ENCODE assay signal across 34 cellular contexts in genomic region chr6:138142806-138143205, GRCh38.
"Had no signal": no experiment of that assay in that cellular context is flagged by ENCODE, and none has a peak within 500 bp of the region (broad histone marks: within the 10 kb centered on the region; RNA-seq: fewer than 3 reads in every experiment).

No MANE protein-coding gene starts in this region.

- H3K4me1 Mint-ChIP-seq: activated CD4-positive, alpha-beta T cell treated with anti-CD3 and anti-CD28 coated beads, Interleukin-2, amount 10 ng/mL, durations not matched to agents 24 days and 14 days; activated naive CD8-positive, alpha-beta T cell treated with anti-CD3 and anti-CD28 coated beads for 36 hours; activated T-helper 17 cell treated with anti-CD3 and anti-CD28 coated beads, Interleukin-2, amount 50 U/mL, for 72 hours had no signal

- DNase-seq: activated B cell treated with CpG ODN at 0.5 μM for 24 hours; activated CD4-positive, alpha-beta memory T cell treated with anti-CD3 and anti-CD28 coated beads for 36 hours; activated CD4-positive, alpha-beta T cell treated with anti-CD3 and anti-CD28 coated beads for 4 hours; activated CD4-positive, alpha-beta T cell treated with anti-CD3 and anti-CD28 coated beads, Interleukin-2, amount 10 ng/mL, durations not matched to agents 24 days and 14 days; activated CD4-positive, alpha-beta T cell treated with anti-CD3 and anti-CD28 coated beads, Interleukin-2, amount 50 U/mL, for 1 hour; activated CD4-positive, alpha-beta T cell treated with anti-CD3 and anti-CD28 coated beads, Interleukin-2, amount 50 U/mL, for 4 hours; activated CD4-positive, CD25-positive, alpha-beta regulatory T cell treated with anti-CD3 and anti-CD28 coated beads, Interleukin-2, amount 50 U/mL, for 72 hours; activated CD8-positive, alpha-beta memory T cell treated with anti-CD3 and anti-CD28 coated beads, Interleukin-2, amount 50 U/mL, for 4 hours; activated CD8-positive, alpha-beta T cell treated with anti-CD3 and anti-CD28 coated beads for 36 hours; activated effector memory CD4-positive, alpha-beta T cell treated with anti-CD3 and anti-CD28 coated beads, Interleukin-2, amount 50 U/mL, for 16 hours; activated gamma-delta T cell treated with Interleukin-2 at 50 U/mL for 16 hours; activated naive CD4-positive, alpha-beta T cell; activated naive CD4-positive, alpha-beta T cell treated with anti-CD3 and anti-CD28 coated beads for 36 hours; activated naive CD4-positive, alpha-beta T cell treated with anti-CD3 and anti-CD28 coated beads, Interleukin-2, amount 50 U/mL, for 16 hours; activated naive CD8-positive, alpha-beta T cell treated with anti-CD3 and anti-CD28 coated beads for 36 hours; activated T-cell treated with anti-CD3 and anti-CD28 coated beads for 4 hours; activated T-cell treated with anti-CD3 and anti-CD28 coated beads, Interleukin-2, amount 50 U/mL, for 1 hour; activated T-cell treated with anti-CD3 and anti-CD28 coated beads, Interleukin-2, amount 50 U/mL, for 4 hours; activated T-cell treated with anti-CD3 and anti-CD28 coated beads, Interleukin-2, amount 50 U/mL, for 72 hours; adrenal gland; amniotic stem cell; aorta; body of pancreas; brain microvascular endothelial cell; central memory CD4-positive, alpha-beta T cell; T-helper 2 cell; T-helper 9 cell had no signal

- H3K4me3 ChIP-seq: adrenal gland, body of pancreas, breast epithelium had no signal

- H3K9me3 Mint-ChIP-seq: activated CD4-positive, alpha-beta T cell treated with anti-CD3 and anti-CD28 coated beads, Interleukin-2, amount 10 ng/mL, durations not matched to agents 24 days and 14 days; activated naive CD4-positive, alpha-beta T cell treated with anti-CD3 and anti-CD28 coated beads for 36 hours; activated T-cell treated with anti-CD3 and anti-CD28 coated beads, Interleukin-2, amount 50 U/mL, for 4 hours; activated T-helper 1 cell treated with anti-CD3 and anti-CD28 coated beads, Interleukin-12 subunit alpha, Interleukin-12 subunit beta, Interleukin-2, Interleukin-4 antibody, amounts not matched to agents 30 ng/mL and 10 ng/mL and 1 ng/mL, durations not matched to agents 14 hours and 24 hours and 36 hours; activated T-helper 17 cell treated with anti-CD3 and anti-CD28 coated beads, Interleukin-2, amount 50 U/mL, for 72 hours; T-helper 1 cell treated with Interleukin-12 subunit alpha and Interleukin-12 subunit beta and Interleukin-4 antibody, amounts not matched to agents 30 μg/mL and 1 μg/mL, for 36 hours; T-helper 2 cell treated with Interferon-gamma antibody and Interleukin-4, amounts not matched to agents 5 μg/mL and 100 μg/mL, for 36 hours had no signal

- H3K36me3 Mint-ChIP-seq: activated CD4-positive, alpha-beta memory T cell treated with anti-CD3 and anti-CD28 coated beads for 36 hours; activated naive CD4-positive, alpha-beta T cell treated with anti-CD3 and anti-CD28 coated beads, Interleukin-2, amount 50 U/mL, for 72 hours; activated naive CD8-positive, alpha-beta T cell treated with anti-CD3 and anti-CD28 coated beads for 36 hours had no signal

- H3K36me3 ChIP-seq: adrenal gland, brain microvascular endothelial cell, breast epithelium had no signal

- H3K4me3 Mint-ChIP-seq: activated B cell treated with CpG ODN at 0.5 μM for 24 hours; activated CD4-positive, alpha-beta memory T cell treated with anti-CD3 and anti-CD28 coated beads for 36 hours; activated CD4-positive, alpha-beta T cell treated with anti-CD3 and anti-CD28 coated beads, Interleukin-2, amount 10 ng/mL, durations not matched to agents 24 days and 14 days; activated CD8-positive, alpha-beta T cell treated with anti-CD3 and anti-CD28 coated beads for 36 hours; activated naive CD4-positive, alpha-beta T cell treated with anti-CD3 and anti-CD28 coated beads for 36 hours; activated naive CD8-positive, alpha-beta T cell treated with anti-CD3 and anti-CD28 coated beads for 36 hours; activated T-cell treated with anti-CD3 and anti-CD28 coated beads, Interleukin-2, amount 50 U/mL, for 4 hours; activated T-cell treated with anti-CD3 and anti-CD28 coated beads, Interleukin-2, amount 50 U/mL, for 72 hours; activated T-helper 1 cell treated with anti-CD3 and anti-CD28 coated beads, Interleukin-12 subunit alpha, Interleukin-12 subunit beta, Interleukin-2, Interleukin-4 antibody, amounts not matched to agents 30 ng/mL and 10 ng/mL and 1 ng/mL, durations not matched to agents 14 hours and 24 hours and 36 hours; activated T-helper 17 cell treated with anti-CD3 and anti-CD28 coated beads, Interleukin-2, amount 50 U/mL, for 72 hours; T-helper 1 cell treated with Interleukin-12 subunit alpha and Interleukin-12 subunit beta and Interleukin-4 antibody, amounts not matched to agents 30 μg/mL and 1 μg/mL, for 36 hours; T-helper 2 cell treated with Interferon-gamma antibody and Interleukin-4, amounts not matched to agents 5 μg/mL and 100 μg/mL, for 36 hours had no signal

- ATAC-seq: activated CD8-positive, alpha-beta T cell treated with anti-CD3 and anti-CD28 coated beads for 36 hours; activated naive CD4-positive, alpha-beta T cell treated with anti-CD3 and anti-CD28 coated beads, Interleukin-2, amount 50 U/mL, for 72 hours; activated T-cell treated with anti-CD3 and anti-CD28 coated beads, Interleukin-2, amount 50 U/mL, for 4 hours; activated T-cell treated with anti-CD3 and anti-CD28 coated beads, Interleukin-2, amount 50 U/mL, for 72 hours; activated T-helper 17 cell treated with anti-CD3 and anti-CD28 coated beads, Interleukin-2, amount 50 U/mL, for 72 hours; body of pancreas had no signal

- H3K27ac ChIP-seq: adrenal gland, body of pancreas, brain microvascular endothelial cell, breast epithelium, VCaP had no signal

- H3K27me3 ChIP-seq: adrenal gland, body of pancreas, brain microvascular endothelial cell, breast epithelium had no signal

- H3K27ac Mint-ChIP-seq: activated B cell treated with CpG ODN at 0.5 μM for 24 hours; activated CD4-positive, alpha-beta memory T cell treated with anti-CD3 and anti-CD28 coated beads for 36 hours; activated CD4-positive, alpha-beta T cell treated with anti-CD3 and anti-CD28 coated beads, Interleukin-2, amount 10 ng/mL, durations not matched to agents 24 days and 14 days; activated CD8-positive, alpha-beta T cell treated with anti-CD3 and anti-CD28 coated beads for 36 hours; activated naive CD4-positive, alpha-beta T cell treated with anti-CD3 and anti-CD28 coated beads for 36 hours; activated naive CD4-positive, alpha-beta T cell treated with anti-CD3 and anti-CD28 coated beads, Interleukin-2, amount 50 U/mL, for 72 hours; activated naive CD8-positive, alpha-beta T cell treated with anti-CD3 and anti-CD28 coated beads for 36 hours; activated T-cell treated with anti-CD3 and anti-CD28 coated beads, Interleukin-2, amount 50 U/mL, for 72 hours; activated T-helper 1 cell treated with anti-CD3 and anti-CD28 coated beads, Interleukin-12 subunit alpha, Interleukin-12 subunit beta, Interleukin-2, Interleukin-4 antibody, amounts not matched to agents 30 ng/mL and 10 ng/mL and 1 ng/mL, durations not matched to agents 14 hours and 24 hours and 36 hours; activated T-helper 17 cell treated with anti-CD3 and anti-CD28 coated beads, Interleukin-2, amount 50 U/mL, for 72 hours; T-helper 1 cell treated with Interleukin-12 subunit alpha and Interleukin-12 subunit beta and Interleukin-4 antibody, amounts not matched to agents 30 μg/mL and 1 μg/mL, for 36 hours; T-helper 2 cell treated with Interferon-gamma antibody and Interleukin-4, amounts not matched to agents 5 μg/mL and 100 μg/mL, for 36 hours had no signal

- H3K4me1 ChIP-seq: adrenal gland, body of pancreas, breast epithelium had no signal

- H3K9me3 ChIP-seq: adrenal gland, body of pancreas, breast epithelium had no signal
